27 cellular contexts compared by ENCODE assay signal in genomic region chr14:94040796-94041195, GRCh38. TPM values are rescaled to one million over a fixed set of nuclear protein-coding genes. Genes with fewer than 3 reads are reported as not detected.
"Had no signal": no experiment of that assay in that cellular context is flagged by ENCODE, and none has a peak within 500 bp of the region (broad histone marks: within the 10 kb centered on the region; RNA-seq: fewer than 3 reads in every experiment).

No MANE protein-coding gene starts in this region.

- H3K4me1 ChIP-seq: body of pancreas, SJSA1 had no signal

- H3K9me3 Mint-ChIP-seq: activated CD4-positive, alpha-beta T cell treated with anti-CD3 and anti-CD28 coated beads, Interleukin-2, amount 10 ng/mL, durations not matched to agents 24 days and 14 days; activated naive CD4-positive, alpha-beta T cell treated with anti-CD3 and anti-CD28 coated beads, Interleukin-2, amount 50 U/mL, for 24 hours; activated T-helper 2 cell treated with anti-CD3 and anti-CD28 coated beads, Interferon-gamma antibody, Interleukin-2, Interleukin-4, amounts not matched to agents 10 μg/mL and 5 μg/mL and 100 μg/mL, durations not matched to agents 14 hours and 24 hours and 36 hours; T-helper 1 cell treated with Interleukin-12 subunit alpha and Interleukin-12 subunit beta and Interleukin-4 antibody, amounts not matched to agents 30 μg/mL and 1 μg/mL, for 36 hours; WTC11 had no signal

- H3K36me3 ChIP-seq: MG63 had no signal

- H3K4me3 Mint-ChIP-seq: activated CD4-positive, alpha-beta T cell treated with anti-CD3 and anti-CD28 coated beads, Interleukin-2, amount 10 ng/mL, durations not matched to agents 24 days and 14 days; activated CD8-positive, alpha-beta memory T cell treated with anti-CD3 and anti-CD28 coated beads, Interleukin-2, amount 10 ng/mL, durations not matched to agents 7 days and 5 days; activated naive CD4-positive, alpha-beta T cell treated with anti-CD3 and anti-CD28 coated beads, Interleukin-2, amount 50 U/mL, for 24 hours; T-helper 1 cell treated with Interleukin-12 subunit alpha and Interleukin-12 subunit beta and Interleukin-4 antibody, amounts not matched to agents 30 μg/mL and 1 μg/mL, for 36 hours; WTC11 had no signal

- H3K36me3 Mint-ChIP-seq: activated CD8-positive, alpha-beta memory T cell treated with anti-CD3 and anti-CD28 coated beads, Interleukin-2, amount 10 ng/mL, durations not matched to agents 7 days and 5 days; activated naive CD4-positive, alpha-beta T cell treated with anti-CD3 and anti-CD28 coated beads, Interleukin-2, amount 50 U/mL, for 24 hours had no signal

- DNase-seq: activated CD4-positive, alpha-beta T cell treated with anti-CD3 and anti-CD28 coated beads, Interleukin-2, amount 10 ng/mL, durations not matched to agents 24 days and 14 days; activated CD4-positive, alpha-beta T cell treated with anti-CD3 and anti-CD28 coated beads, Interleukin-2, amount 50 U/mL, for 48 hours; activated CD4-positive, CD25-positive, alpha-beta regulatory T cell treated with anti-CD3 and anti-CD28 coated beads, Interleukin-2, amount 50 U/mL, for 72 hours; activated CD8-positive, alpha-beta memory T cell treated with anti-CD3 and anti-CD28 coated beads, Interleukin-2, amount 10 ng/mL, durations not matched to agents 7 days and 5 days; activated gamma-delta T cell treated with Interleukin-2 at 50 U/mL for 16 hours; activated T-cell treated with anti-CD3 and anti-CD28 coated beads, Interleukin-2, amount 50 U/mL, for 48 hours; amniotic stem cell; body of pancreas; central memory CD4-positive, alpha-beta T cell; MG63; MV-4-11; NCI-H1092 treated with DMSO at 0.1 percent for 48 hours; NCI-H1436; NCI-H187; NCI-H2081; NCI-H446; PC-3; SHP77; T-helper 9 cell had no signal

- H3K9me3 ChIP-seq: ascending aorta, body of pancreas, MG63, SJSA1 had no signal

- H3K27ac ChIP-seq: ascending aorta, body of pancreas, SJSA1 had no signal

- H3K27ac Mint-ChIP-seq: activated CD4-positive, alpha-beta T cell treated with anti-CD3 and anti-CD28 coated beads, Interleukin-2, amount 10 ng/mL, durations not matched to agents 24 days and 14 days; activated CD8-positive, alpha-beta memory T cell treated with anti-CD3 and anti-CD28 coated beads, Interleukin-2, amount 10 ng/mL, durations not matched to agents 7 days and 5 days; activated naive CD4-positive, alpha-beta T cell treated with anti-CD3 and anti-CD28 coated beads, Interleukin-2, amount 50 U/mL, for 24 hours; activated T-helper 2 cell treated with anti-CD3 and anti-CD28 coated beads, Interferon-gamma antibody, Interleukin-2, Interleukin-4, amounts not matched to agents 10 μg/mL and 5 μg/mL and 100 μg/mL, durations not matched to agents 14 hours and 24 hours and 36 hours; T-helper 1 cell treated with Interleukin-12 subunit alpha and Interleukin-12 subunit beta and Interleukin-4 antibody, amounts not matched to agents 30 μg/mL and 1 μg/mL, for 36 hours; WTC11 had no signal

- H3K27me3 ChIP-seq: ascending aorta, body of pancreas, MG63, SJSA1 had no signal

- H3K27me3 Mint-ChIP-seq: activated CD4-positive, alpha-beta T cell treated with anti-CD3 and anti-CD28 coated beads, Interleukin-2, amount 10 ng/mL, durations not matched to agents 24 days and 14 days; activated CD8-positive, alpha-beta memory T cell treated with anti-CD3 and anti-CD28 coated beads, Interleukin-2, amount 10 ng/mL, durations not matched to agents 7 days and 5 days; activated naive CD4-positive, alpha-beta T cell treated with anti-CD3 and anti-CD28 coated beads, Interleukin-2, amount 50 U/mL, for 24 hours had no signal

- H3K4me3 ChIP-seq: ascending aorta, body of pancreas, MG63, SJSA1 had no signal

- ATAC-seq: activated CD8-positive, alpha-beta memory T cell treated with anti-CD3 and anti-CD28 coated beads, Interleukin-2, amount 10 ng/mL, durations not matched to agents 7 days and 5 days; body of pancreas; SK-N-SH treated with all-trans-retinoic acid at 6 μM for 48 hours; WTC11 had no signal

RNA-seq across cellular contexts. Expression of gene IFI27L1, which starts 40.3 kb away (rescaled TPM):
- total RNA-seq: ascending aorta had no signal

RNA-seq across cellular contexts. Expression of gene CCDC197, which starts 43.7 kb away (rescaled TPM):
- total RNA-seq: activated CD4-positive, alpha-beta T cell treated with anti-CD3 and anti-CD28 coated beads, Interleukin-2, amount 10 ng/mL, durations not matched to agents 24 days and 14 days; ascending aorta; body of pancreas; bronchial epithelial cell; PC-3; SJSA1; WTC11 had no signal
